16 cellular contexts compared by ENCODE assay signal in the genomic region with DNA sequence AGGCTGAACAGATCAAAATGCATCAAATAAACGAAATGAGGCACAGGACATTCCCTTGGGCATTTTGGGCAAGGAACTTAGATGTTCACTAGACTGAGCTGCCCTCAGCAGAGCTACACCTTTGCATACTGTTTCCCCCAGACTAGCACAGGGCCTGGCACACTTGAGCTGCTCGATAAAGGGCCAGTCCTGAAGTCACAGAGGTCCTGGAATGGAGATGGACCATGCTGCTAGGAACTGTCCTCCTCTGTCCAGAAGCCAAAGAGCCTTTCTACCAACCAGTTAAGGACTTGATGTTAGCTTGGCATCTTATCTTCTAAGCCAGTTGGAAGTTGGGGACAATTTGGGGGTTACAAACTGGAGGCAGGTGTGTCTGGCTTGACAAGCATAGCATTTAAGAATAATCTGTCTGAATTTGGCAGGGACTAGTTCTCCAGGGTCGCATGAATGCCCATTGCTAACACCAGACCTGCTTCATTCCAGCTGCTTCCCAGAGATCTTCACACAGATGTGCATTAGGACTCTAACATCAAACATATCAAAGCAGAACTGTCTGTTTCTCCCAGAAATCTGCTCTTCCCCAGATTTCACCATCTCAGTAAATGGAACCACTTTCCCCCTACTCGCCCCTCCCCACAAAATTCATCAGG.
DNase-seq lines count a peak whose midpoint lies in the region; TF ChIP-seq lines count a peak whose summit lies in the region.
"Had no signal": no experiment of that assay in that cellular context is flagged by ENCODE, and none has a peak within 500 bp of the region (broad histone marks: within the 10 kb centered on the region; RNA-seq: fewer than 3 reads in every experiment).

No MANE protein-coding gene starts in this region.

- DNase-seq in coronary artery (ENCODE audit: low spot score): peak; percentile 60
- peak; percentile 28 for DNase-seq in endodermal cell
- DNase-seq in mucosa of gallbladder (ENCODE audit: low spot score): peak; percentile 2
- peak; percentile 38 for DNase-seq in osteocyte (ENCODE audit: extremely low spot score, unreplicated experiment)
- DNase-seq in activated CD4-positive, alpha-beta T cell treated with anti-CD3 and anti-CD28 coated beads, Interleukin-2, amount 50 U/mL, for 1 hour: no peak
- no peak for DNase-seq in activated CD4-positive, alpha-beta T cell treated with anti-CD3 and anti-CD28 coated beads, Interleukin-2, amount 10 ng/mL, durations not matched to agents 7 days and 5 days
- no peak for DNase-seq in activated CD4-positive, alpha-beta T cell treated with anti-CD3 and anti-CD28 coated beads for 4 hours
- DNase-seq in stimulated activated naive CD4-positive, alpha-beta T cell (lab: John Stamatoyannopoulos, UW): no peak
- DNase-seq: C1 segment of cervical spinal cord; Calu3; CD4-positive, alpha-beta memory T cell; COR-L47; DMS53; GF-D8; H7; HCEC 1CT had no signal

- no peaks in the 10 kb centered on the region for H3K4me1 ChIP-seq in endodermal cell (ENCODE audit: control insufficient read depth, insufficient read depth, low read length)

- no peak overlapping the region for H3K4me3 ChIP-seq in coronary artery
- H3K4me3 ChIP-seq in endodermal cell (ENCODE audit: low read length): no peak overlapping the region

- TF ChIP-seq CTCF in coronary artery (IDR thresholded peaks at IDR 0.05) (no peak), endodermal cell (conservative IDR thresholded peaks at IDR 0.05) (no peak), osteocyte (IDR thresholded peaks at IDR 0.05) (no peak)

- peaks cover 1% of the 10 kb centered on the region for H3K9me3 Mint-ChIP-seq in endodermal cell
- H3K9me3 Mint-ChIP-seq in osteocyte (ENCODE audit: unreplicated experiment): no peaks in the 10 kb centered on the region
- H3K9me3 Mint-ChIP-seq in activated CD4-positive, alpha-beta T cell treated with anti-CD3 and anti-CD28 coated beads, Interleukin-2, amount 10 ng/mL, durations not matched to agents 7 days and 5 days: no peaks in the 10 kb centered on the region

- POLR2A ChIA-PET in activated CD4-positive, alpha-beta T cell treated with anti-CD3 and anti-CD28 coated beads, Interleukin-2, amount 10 ng/mL, durations not matched to agents 7 days and 5 days (lab: Charles Lee): no interaction called here

- 81 to 88% methylated on average over 4 of the region's 4 CpGs for WGBS in endodermal cell (ENCODE audit: insufficient coverage in 1 of 2, insufficient read length in 1 of 2), 2 experiments

- H3K4me1 Mint-ChIP-seq in endodermal cell (no peaks in the 10 kb centered on the region), osteocyte (ENCODE audit: unreplicated experiment) (peaks cover 5% of the 10 kb centered on the region)
- no peaks in the 10 kb centered on the region for H3K4me1 Mint-ChIP-seq in activated CD4-positive, alpha-beta T cell treated with anti-CD3 and anti-CD28 coated beads, Interleukin-2, amount 10 ng/mL, durations not matched to agents 7 days and 5 days
- H3K4me1 Mint-ChIP-seq: CD4-positive, alpha-beta memory T cell had no signal

- H3K36me3 Mint-ChIP-seq in endodermal cell (ENCODE audit: low read depth): no peaks in the 10 kb centered on the region
- H3K36me3 Mint-ChIP-seq in osteocyte (ENCODE audit: unreplicated experiment): no peaks in the 10 kb centered on the region
- H3K36me3 Mint-ChIP-seq in activated CD4-positive, alpha-beta T cell treated with anti-CD3 and anti-CD28 coated beads, Interleukin-2, amount 10 ng/mL, durations not matched to agents 7 days and 5 days (ENCODE audit: low read depth): no peaks in the 10 kb centered on the region
- H3K36me3 Mint-ChIP-seq: CD4-positive, alpha-beta memory T cell had no signal

- no peaks in the 10 kb centered on the region for H3K9me3 ChIP-seq in endodermal cell (ENCODE audit: control insufficient read depth, low read length)

- H3K27me3 Mint-ChIP-seq in endodermal cell (ENCODE audit: insufficient read depth): peaks cover 7% of the 10 kb centered on the region
- peaks cover 50% of the 10 kb centered on the region for H3K27me3 Mint-ChIP-seq in osteocyte (ENCODE audit: unreplicated experiment)
- no peaks in the 10 kb centered on the region for H3K27me3 Mint-ChIP-seq in activated CD4-positive, alpha-beta T cell treated with anti-CD3 and anti-CD28 coated beads, Interleukin-2, amount 10 ng/mL, durations not matched to agents 7 days and 5 days

- H3K27me3 ChIP-seq in endodermal cell (ENCODE audit: control insufficient read depth, insufficient read depth, low read length, poor library complexity, severe bottlenecking): no peaks in the 10 kb centered on the region

- no peaks in the 10 kb centered on the region for H3K36me3 ChIP-seq in endodermal cell (ENCODE audit: control insufficient read depth, insufficient read depth, low read length)

- H3K27ac ChIP-seq in coronary artery: no peak overlapping the region
- no peak overlapping the region for H3K27ac ChIP-seq in endodermal cell (ENCODE audit: low read depth, low read length)

- H3K9ac ChIP-seq in endodermal cell (ENCODE audit: extremely low read depth, low read length, poor library complexity, severe bottlenecking): no peak overlapping the region

- H3K27ac Mint-ChIP-seq in endodermal cell: no peak overlapping the region
- no peak overlapping the region for H3K27ac Mint-ChIP-seq in osteocyte (ENCODE audit: unreplicated experiment)
- H3K27ac Mint-ChIP-seq in activated CD4-positive, alpha-beta T cell treated with anti-CD3 and anti-CD28 coated beads, Interleukin-2, amount 10 ng/mL, durations not matched to agents 7 days and 5 days: no peak overlapping the region
- H3K27ac Mint-ChIP-seq: CD4-positive, alpha-beta memory T cell had no signal

- H3K4me3 Mint-ChIP-seq in endodermal cell: no peak overlapping the region
- H3K4me3 Mint-ChIP-seq in osteocyte (ENCODE audit: unreplicated experiment): no peak overlapping the region
- H3K4me3 Mint-ChIP-seq in activated CD4-positive, alpha-beta T cell treated with anti-CD3 and anti-CD28 coated beads, Interleukin-2, amount 10 ng/mL, durations not matched to agents 7 days and 5 days: no peak overlapping the region
- H3K4me3 Mint-ChIP-seq: CD4-positive, alpha-beta memory T cell had no signal

- CTCF ChIA-PET in activated CD4-positive, alpha-beta T cell treated with anti-CD3 and anti-CD28 coated beads, Interleukin-2, amount 10 ng/mL, durations not matched to agents 7 days and 5 days (lab: Charles Lee): interaction anchor here (0.6 kb wide), 1 partner anchor 145 kb away, joined by 3 read pairs; no protein-coding TSS in a partner anchor

Comparison
In these comparisons a context has a peak if more than half of its experiments do, and no peak if none do; other contexts are left out.
1. DNase-seq: peak in coronary artery (single experiment), endodermal cell (single experiment), mucosa of gallbladder (single experiment) and osteocyte (single experiment); none in activated CD4-positive, alpha-beta T cell treated with anti-CD3 and anti-CD28 coated beads, Interleukin-2, amount 50 U/mL, for 1 hour (single experiment), activated CD4-positive, alpha-beta T cell treated with anti-CD3 and anti-CD28 coated beads, Interleukin-2, amount 10 ng/mL, durations not matched to agents 7 days and 5 days (single experiment), activated CD4-positive, alpha-beta T cell treated with anti-CD3 and anti-CD28 coated beads for 4 hours (0 of 2) and stimulated activated naive CD4-positive, alpha-beta T cell (0 of 6).